ENCODE assay signal across 9 cellular contexts in genomic region chr12:130873106-130873795, GRCh38. TPM values are rescaled to one million over a fixed set of nuclear protein-coding genes. Genes with fewer than 3 reads are reported as not detected.
DNase-seq lines count a peak whose midpoint lies in the region; ATAC-seq and TF ChIP-seq lines count a peak whose summit lies in the region.
"Had no signal": no experiment of that assay in that cellular context is flagged by ENCODE, and none has a peak within 500 bp of the region (broad histone marks: within the 10 kb centered on the region; RNA-seq: fewer than 3 reads in every experiment).

No MANE protein-coding gene starts in this region.

- 21 to 28% (median 26%) methylated on average over 4 of the region's 4 CpGs for WGBS in ovary, 3 donors

- no peak for TF ChIP-seq POLR2A in ovary (IDR thresholded peaks at IDR 0.05)

- no peak for ATAC-seq in HG03354 (IDR thresholded peaks at IDR 0.05; ENCODE audit: poor library complexity, severe bottlenecking, unreplicated experiment)

- CTCF ChIA-PET in Calu3 (lab: Charles Lee) = no interaction called here

- H3K27ac Mint-ChIP-seq in Calu3 (ENCODE audit: unreplicated experiment) = peak overlapping the region; percentile 88

- H3K9me3 Mint-ChIP-seq in Calu3 (ENCODE audit: low read depth, unreplicated experiment) = no peaks in the 10 kb centered on the region

- H3K27me3 ChIP-seq in ovary = no peaks in the 10 kb centered on the region

- H3K4me3 Mint-ChIP-seq in Calu3 (ENCODE audit: low read depth, unreplicated experiment) = peak overlapping the region; percentile 93

- H3K4me1 Mint-ChIP-seq in Calu3 (ENCODE audit: low read depth, unreplicated experiment) = peaks cover 42% of the 10 kb centered on the region

- no peaks in the 10 kb centered on the region for H3K9me3 ChIP-seq in ovary

- peaks cover 3% of the 10 kb centered on the region for H3K4me1 ChIP-seq in ovary (ENCODE audit: insufficient read depth)

- DNase-seq in Calu3 (no peak), OCI-M1 (lab: John Stamatoyannopoulos, UW) (peak; percentile 50), epithelial cell of prostate (ENCODE audit: low read depth, low spot score) (no peak), ovary (no peak), amygdala (lab: John Stamatoyannopoulos, UW) (no peak), DMS79 (lab: John Stamatoyannopoulos, UW) (no peak), NCI-H146 (lab: John Stamatoyannopoulos, UW) (no peak)
- DNase-seq: T1000 had no signal

- TSS peak; percentile 43 for BruUV-seq in Calu3 (replicated peaks; lab: Mats Ljungman, UMichigan)

- no peaks in the 10 kb centered on the region for H3K36me3 ChIP-seq in ovary

- H3K27me3 Mint-ChIP-seq in Calu3 (ENCODE audit: unreplicated experiment) = no peaks in the 10 kb centered on the region

- TF ChIP-seq CTCF in Calu3 (IDR thresholded peaks at IDR 0.05; ENCODE audit: unreplicated experiment) (no peak), ovary (IDR thresholded peaks at IDR 0.05) (no peak)

- H3K36me3 Mint-ChIP-seq in Calu3 (ENCODE audit: insufficient read depth, unreplicated experiment) = peaks cover 76% of the 10 kb centered on the region

- H3K27ac ChIP-seq in epithelial cell of prostate (peak overlapping the region; percentile 83), ovary (no peak overlapping the region)

- intact Hi-C loops in Calu3 (cut with micrococcal nuclease; ENCODE audit: unreplicated experiment) = loop anchor here (5.0 to 10.0 kb wide), 2 partner anchors 36 to 1658 kb away; partner anchors contain the start of gene STX2
- intact Hi-C loops in ovary (cut with DNase I) = no loop called here

- TF ChIP-seq EP300 in ovary (IDR thresholded peaks at IDR 0.05) = no peak

- H3K4me3 ChIP-seq in ovary = peak overlapping the region; percentile 60

RNA-seq across cellular contexts. Expression of gene RAN, which starts 1.4 kb away (rescaled TPM):
- 1,463 and 1,538 TPM in 2 replicates for total RNA-seq in Calu3 (2022)
- 100 to 1,000 TPM in 6 of 7 donors, 10 to 100 TPM in 1; 80.4 to 415 (median 314) TPM for total RNA-seq in ovary
- 100 to 1,000 TPM; 195 to 419 TPM for polyA plus RNA-seq in ovary

RNA-seq across cellular contexts. Expression of gene STX2, which starts 34.2 kb away (rescaled TPM):
- total RNA-seq in Calu3 (2022) (21.0 and 26.7 TPM in 2 replicates), ovary (10 to 100 TPM; 16.8 to 26.9 (median 21.4) TPM)
- polyA plus RNA-seq in ovary = 10 to 100 TPM; 12.9 to 25.5 TPM
